In the genomic region with DNA sequence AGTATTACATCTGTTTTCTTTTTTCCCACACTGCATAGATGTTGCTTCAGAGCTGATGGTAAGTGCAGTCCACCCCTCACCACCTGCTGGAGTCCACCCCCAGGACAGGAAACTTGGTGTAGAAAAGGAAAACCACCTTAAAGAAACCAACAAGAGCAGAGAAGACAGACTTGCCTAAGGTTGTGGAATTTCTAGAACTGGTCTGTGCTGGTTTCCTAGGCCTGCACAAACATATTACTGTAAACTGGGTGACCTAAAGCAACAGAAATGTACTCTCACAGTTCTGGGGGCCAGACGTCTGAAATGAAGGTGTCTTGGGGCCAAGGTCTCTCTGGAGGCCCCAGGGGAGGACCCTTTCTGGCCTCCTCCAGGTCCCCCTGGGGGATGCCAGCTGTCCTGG, we compare ENCODE assay signal across 23 cellular contexts.
"Had no signal": no experiment of that assay in that cellular context is flagged by ENCODE, and none has a peak within 500 bp of the region (broad histone marks: within the 10 kb centered on the region; RNA-seq: fewer than 3 reads in every experiment).

No MANE protein-coding gene starts in this region.

- H3K27ac ChIP-seq: tibial artery had no signal

- H3K9me3 Mint-ChIP-seq: neural crest cell; T-helper 1 cell treated with Interleukin-12 subunit alpha and Interleukin-12 subunit beta and Interleukin-4 antibody, amounts not matched to agents 30 μg/mL and 1 μg/mL, for 36 hours had no signal

- H3K4me3 Mint-ChIP-seq: activated naive CD4-positive, alpha-beta T cell treated with anti-CD3 and anti-CD28 coated beads, Interleukin-2, amount 10 ng/mL, durations not matched to agents 7 days and 5 days; activated T-cell treated with anti-CD3 and anti-CD28 coated beads, Interleukin-2, amount 50 U/mL, for 72 hours; naive B cell; neural crest cell; stimulated activated effector memory CD8-positive, alpha-beta T cell treated with anti-CD3 and anti-CD28 coated beads, Interleukin-12 subunit alpha, Interleukin-12 subunit beta, amount 100 ng/mL, for 72 hours; stimulated activated naive CD8-positive, alpha-beta T cell treated with anti-CD3 and anti-CD28 coated beads, Interleukin-15, amount 100 ng/mL, for 72 hours; T-helper 1 cell treated with Interleukin-12 subunit alpha and Interleukin-12 subunit beta and Interleukin-4 antibody, amounts not matched to agents 30 μg/mL and 1 μg/mL, for 36 hours had no signal

- H3K36me3 Mint-ChIP-seq: activated naive CD4-positive, alpha-beta T cell treated with anti-CD3 and anti-CD28 coated beads, Interleukin-2, amount 10 ng/mL, durations not matched to agents 7 days and 5 days; naive B cell; stimulated activated effector memory CD8-positive, alpha-beta T cell treated with anti-CD3 and anti-CD28 coated beads, Interleukin-12 subunit alpha, Interleukin-12 subunit beta, amount 100 ng/mL, for 72 hours had no signal

- H3K4me3 ChIP-seq: tibial artery had no signal

- ATAC-seq: activated T-cell treated with anti-CD3 and anti-CD28 coated beads, Interleukin-2, amount 50 U/mL, for 72 hours; left cardiac atrium; sciatic nerve; stimulated activated effector memory CD8-positive, alpha-beta T cell treated with anti-CD3 and anti-CD28 coated beads, Interleukin-12 subunit alpha, Interleukin-12 subunit beta, amount 100 ng/mL, for 72 hours; stimulated activated naive CD8-positive, alpha-beta T cell treated with anti-CD3 and anti-CD28 coated beads, Interleukin-15, amount 100 ng/mL, for 72 hours had no signal

- H3K27ac Mint-ChIP-seq: activated naive CD4-positive, alpha-beta T cell treated with anti-CD3 and anti-CD28 coated beads, Interleukin-2, amount 10 ng/mL, durations not matched to agents 7 days and 5 days; activated T-cell treated with anti-CD3 and anti-CD28 coated beads, Interleukin-2, amount 50 U/mL, for 72 hours; naive B cell; stimulated activated effector memory CD8-positive, alpha-beta T cell treated with anti-CD3 and anti-CD28 coated beads, Interleukin-12 subunit alpha, Interleukin-12 subunit beta, amount 100 ng/mL, for 72 hours; stimulated activated naive CD8-positive, alpha-beta T cell treated with anti-CD3 and anti-CD28 coated beads, Interleukin-15, amount 100 ng/mL, for 72 hours; T-helper 1 cell treated with Interleukin-12 subunit alpha and Interleukin-12 subunit beta and Interleukin-4 antibody, amounts not matched to agents 30 μg/mL and 1 μg/mL, for 36 hours had no signal

- H3K4me1 ChIP-seq: tibial artery had no signal

- H3K9me3 ChIP-seq: tibial artery had no signal

- H3K4me1 Mint-ChIP-seq: activated naive CD4-positive, alpha-beta T cell treated with anti-CD3 and anti-CD28 coated beads, Interleukin-2, amount 10 ng/mL, durations not matched to agents 7 days and 5 days; naive B cell; stimulated activated effector memory CD8-positive, alpha-beta T cell treated with anti-CD3 and anti-CD28 coated beads, Interleukin-12 subunit alpha, Interleukin-12 subunit beta, amount 100 ng/mL, for 72 hours; stimulated activated naive CD8-positive, alpha-beta T cell treated with anti-CD3 and anti-CD28 coated beads, Interleukin-15, amount 100 ng/mL, for 72 hours had no signal

- H3K36me3 ChIP-seq: tibial artery had no signal

- H3K27me3 Mint-ChIP-seq: activated naive CD4-positive, alpha-beta T cell treated with anti-CD3 and anti-CD28 coated beads, Interleukin-2, amount 10 ng/mL, durations not matched to agents 7 days and 5 days had no signal

- DNase-seq: activated CD4-positive, alpha-beta T cell treated with anti-CD3 and anti-CD28 coated beads for 4 hours; activated CD4-positive, alpha-beta T cell treated with anti-CD3 and anti-CD28 coated beads, Interleukin-2, amount 50 U/mL, for 48 hours; activated CD4-positive, CD25-positive, alpha-beta regulatory T cell; activated effector memory CD4-positive, alpha-beta T cell treated with Interleukin-2 at 50 U/mL for 16 hours; activated naive CD4-positive, alpha-beta T cell treated with anti-CD3 and anti-CD28 coated beads, Interleukin-2, amount 10 ng/mL, durations not matched to agents 7 days and 5 days; activated T-cell treated with anti-CD3 and anti-CD28 coated beads, Interleukin-2, amount 50 U/mL, for 72 hours; amygdala; dermis blood vessel endothelial cell; effector CD8-positive, alpha-beta T cell; hypothalamus; left cardiac atrium; mesendoderm; naive B cell; posterior cingulate gyrus; small intestine; stimulated activated CD4-positive, alpha-beta T cell treated with anti-CD3 and anti-CD28 coated beads, Interleukin-2, amount 100 ng/mL, for 24 hours; stimulated activated naive CD8-positive, alpha-beta T cell treated with anti-CD3 and anti-CD28 coated beads, Interleukin-15, amount 100 ng/mL, for 72 hours; T1000; tibial artery had no signal
